8 cellular contexts compared by ENCODE assay signal in genomic region chr17:40355123-40355803, GRCh38. TPM values are rescaled to one million over a fixed set of nuclear protein-coding genes. Genes with fewer than 3 reads are reported as not detected.
DNase-seq lines count a peak whose midpoint lies in the region; ATAC-seq and TF ChIP-seq lines count a peak whose summit lies in the region.

No MANE protein-coding gene starts in this region.

- H3K4me2 ChIP-seq in neural progenitor cell = no peak overlapping the region

- H3K9me3 Mint-ChIP-seq in neural progenitor cell = no peaks in the 10 kb centered on the region

- ATAC-seq in esophagus mucosa (peak; percentile 52), GM21526 (IDR thresholded peaks at IDR 0.05; ENCODE audit: low FRiP score, unreplicated experiment) (no peak)

- H3K27ac Mint-ChIP-seq in neural progenitor cell = peak overlapping the region; percentile 96

- peaks cover 9% of the 10 kb centered on the region for H3F3A ChIP-seq in neural progenitor cell (ENCODE audit: low read depth)

- peaks cover 35% of the 10 kb centered on the region for H3K4me1 Mint-ChIP-seq in neural progenitor cell

- H3K79me2 ChIP-seq in neural progenitor cell (ENCODE audit: low read depth) = no peaks in the 10 kb centered on the region

- peak; percentile 21 for DNase-seq in SIG-M5 treated with dmso at 0.1 percent for 504 hours (lab: John Stamatoyannopoulos, UW; ENCODE audit: unreplicated experiment)
- DNase-seq in SIG-M5 (lab: John Stamatoyannopoulos, UW) = no peak
- peak; percentile 32 for DNase-seq in NCI-H774 (lab: John Stamatoyannopoulos, UW)
- DNase-seq in activated T-cell treated with anti-CD3 and anti-CD28 coated beads for 24 hours (ENCODE audit: low read depth) = peak; percentile 67
- DNase-seq in neural progenitor cell (ENCODE audit: low spot score) = peak; percentile 82
- peak; percentile 80 for DNase-seq in stomach

- H3K36me3 Mint-ChIP-seq in neural progenitor cell = peaks cover 10% of the 10 kb centered on the region

- H3K9me3 ChIP-seq in neural progenitor cell (ENCODE audit: low read depth) (no peaks in the 10 kb centered on the region), stomach (no peaks in the 10 kb centered on the region)

- no peaks in the 10 kb centered on the region for H3K27me3 Mint-ChIP-seq in neural progenitor cell (ENCODE audit: insufficient read depth, low read depth)

- no peak overlapping the region for H2AFZ ChIP-seq in neural progenitor cell (replicated peaks)

- H3K4me3 ChIP-seq in neural progenitor cell (no peak overlapping the region), stomach (no peak overlapping the region)

- H3K27me3 ChIP-seq in neural progenitor cell = peaks cover 7% of the 10 kb centered on the region
- H3K27me3 ChIP-seq in stomach = no peaks in the 10 kb centered on the region

- WGBS in stomach, 5 donors = 46 to 57% (median 51%) methylated on average over 13 to 29 of the region's 29 CpGs

- TF ChIP-seq CTCF in neural progenitor cell (IDR thresholded peaks at IDR 0.05) (peak; percentile 98), stomach (IDR thresholded peaks at IDR 0.05) (peak in 6 of 7 experiments; percentile 82 to 99 (median 94))

- H3K4me1 ChIP-seq in neural progenitor cell = peaks cover 17% of the 10 kb centered on the region
- H3K4me1 ChIP-seq in stomach = peaks cover 23 to 74% (median 45%) of the 10 kb centered on the region in 4 donors

- H4K20me1 ChIP-seq in neural progenitor cell (ENCODE audit: low read depth) = peaks cover 14% of the 10 kb centered on the region

- H3K27ac ChIP-seq in neural progenitor cell (no peak overlapping the region), stomach (peak overlapping the region in 3 of 5 donors; percentile 14 to 65 (median 32))

- TF ChIP-seq EP300 in stomach (IDR thresholded peaks at IDR 0.05) = no peak

- intact Hi-C loops in stomach (cut with DNase I; ENCODE audit: low total_unique reads) = loop anchor here (2.0 kb wide), 1 partner anchor 52 kb away; no protein-coding TSS in a partner anchor

- H3K4me3 Mint-ChIP-seq in neural progenitor cell = peak overlapping the region; percentile 64

- H3K36me3 ChIP-seq in neural progenitor cell (no peaks in the 10 kb centered on the region), stomach (peaks cover 45 to 67% (median 57%) of the 10 kb centered on the region in 4 donors)

- no peak overlapping the region for H3K9ac ChIP-seq in neural progenitor cell

- TF ChIP-seq POLR2A in stomach (IDR thresholded peaks at IDR 0.05) = no peak

RNA-seq across cellular contexts. Expression of gene GJD3, which starts 9.3 kb away (rescaled TPM):
- total RNA-seq in esophagus mucosa = 0.28 TPM
- not detected in 2 replicates for total RNA-seq in neural progenitor cell (ENCODE audit: low replicate concordance)
- total RNA-seq in stomach = 1 to 10 TPM in 1 of 5 donors, under 1 TPM in 1, not detected in 3; 0.55 to 1.2 TPM
- polyA plus RNA-seq in stomach = not detected

RNA-seq across cellular contexts. Expression of gene RARA, which starts 46.3 kb away (rescaled TPM):
- total RNA-seq in esophagus mucosa (8.2 TPM), neural progenitor cell (ENCODE audit: low replicate concordance) (9.0 and 9.4 TPM in 2 replicates), stomach (10 to 100 TPM; 14.3 to 40.8 (median 24.6) TPM)
- polyA plus RNA-seq in stomach = 10 to 100 TPM; 11.2 to 20.0 (median 17.1) TPM
